ENCODE assay signal across 8 cellular contexts in genomic region chr17:40818343-40818732, GRCh38. TPM values are rescaled to one million over a fixed set of nuclear protein-coding genes. Genes with fewer than 3 reads are reported as not detected.
A peak's percentile ranks its signal among the peaks of the same experiment; 100 is the strongest.
DNase-seq lines count a peak whose midpoint lies in the region; ATAC-seq, FAIRE-seq and TF ChIP-seq lines count a peak whose summit lies in the region.

No MANE protein-coding gene starts in this region.

- H3K27me3 ChIP-seq in PC-9 (ENCODE audit: insufficient read depth, low read depth) (no peaks in the 10 kb centered on the region), pancreas (peaks cover 0 to 2% (median 0%) of the 10 kb centered on the region in 4 donors)

- H3K27ac ChIP-seq in PC-9 (peak overlapping the region; percentile 83), pancreas (peak overlapping the region; percentile 61 to 91 (median 86))

- peak overlapping the region; percentile 59 for H2AFZ ChIP-seq in PC-9

- H3K4me1 ChIP-seq in PC-9 (replicated peaks; ENCODE audit: insufficient read depth): peaks cover 25% of the 10 kb centered on the region
- H3K4me1 ChIP-seq in pancreas: peaks cover 0 to 18% (median 8%) of the 10 kb centered on the region in 3 donors

- peak overlapping the region; percentile 92 for H3K27ac Mint-ChIP-seq in Calu3 (ENCODE audit: unreplicated experiment)

- H3K4me3 ChIP-seq in PC-9 (peak overlapping the region; percentile 83), epithelial cell of esophagus (ENCODE audit: low read length) (peak overlapping the region; percentile 73), pancreas (peak overlapping the region; percentile 47 to 75 (median 72))

- 7 to 8% methylated on average over 7 of the region's 7 CpGs for WGBS in pancreas, 2 donors

- no peak for FAIRE-seq in pancreas (lab: Jason Lieb, UNC)

- DNase-seq in Calu3 (no peak), PC-9 (no peak), epithelial cell of esophagus (ENCODE audit: low read depth) (no peak), pancreas (no peak), HEK293T (ENCODE audit: extremely low spot score) (no peak)

- intact Hi-C loops in Calu3 (cut with micrococcal nuclease; ENCODE audit: unreplicated experiment) (loop anchor here (1.0 to 2.0 kb wide), 3 partner anchors 32 to 926 kb away; no protein-coding TSS in a partner anchor), PC-9 (cut with micrococcal nuclease; ENCODE audit: unreplicated experiment) (loop anchor here (2.0 kb wide), 1 partner anchor 36 kb away; no protein-coding TSS in a partner anchor), pancreas (cut with DNase I) (no loop called here)

- peak overlapping the region; percentile 80 for H3K4me3 Mint-ChIP-seq in Calu3 (ENCODE audit: low read depth, unreplicated experiment)

- POLR2A ChIA-PET in PC-9 (lab: Charles Lee; ENCODE audit: unreplicated experiment): interaction anchor here (0.5 to 1.1 kb wide), 11 partner anchors 33 to 1082 kb away, joined by 3 to 13 read pairs (median 5); partner anchors contain the start of genes EIF1 and FKBP10
- POLR2A ChIA-PET in HEK293T (lab: Yijun Ruan, JAX): interaction anchor here (0.6 to 2.0 kb wide), 22 partner anchors 9 to 871 kb away, joined by 3 to 19 read pairs (median 3); partner anchors contain the start of genes EIF1 and KRT28

- peak overlapping the region; percentile 80 for H3K4me2 ChIP-seq in PC-9

- H3F3A ChIP-seq in PC-9 (ENCODE audit: insufficient read depth, low read depth): peaks cover 59% of the 10 kb centered on the region

- H3K36me3 ChIP-seq in PC-9 (ENCODE audit: low read depth): peaks cover 8% of the 10 kb centered on the region; the same call in 1 of the 2 replicates
- no peaks in the 10 kb centered on the region for H3K36me3 ChIP-seq in pancreas

- H3K27me3 Mint-ChIP-seq in Calu3 (ENCODE audit: unreplicated experiment): no peaks in the 10 kb centered on the region

- no peaks in the 10 kb centered on the region for H3K9me2 ChIP-seq in PC-9 (ENCODE audit: insufficient read depth)

- CTCF ChIA-PET in Calu3 (lab: Charles Lee): interaction anchor here (0.5 to 2.9 kb wide), 47 partner anchors 9 to 1196 kb away, joined by 3 to 31 read pairs (median 4); partner anchors contain the start of genes MIEN1, PSMD3 and TOP2A
- CTCF ChIA-PET in PC-9 (lab: Charles Lee): interaction anchor here (0.5 to 0.7 kb wide), 3 partner anchors 700 to 860 kb away, joined by 3 to 6 read pairs (median 4); partner anchors contain the start of gene KRT15
- CTCF ChIA-PET in HEK293T (lab: Yijun Ruan, JAX): interaction anchor here (0.8 to 1.0 kb wide), 3 partner anchors 11 to 845 kb away, joined by 3 to 5 read pairs (median 5); no protein-coding TSS in a partner anchor

- TSS peak; percentile 98 for BruUV-seq in Calu3 (replicated peaks; lab: Mats Ljungman, UMichigan)
- BruUV-seq in PC-9 (replicated peaks; lab: Mats Ljungman, UMichigan): TSS peak; percentile 77

- no peaks in the 10 kb centered on the region for H4K20me1 ChIP-seq in PC-9 (ENCODE audit: insufficient read depth)

- H3K9me3 Mint-ChIP-seq in Calu3 (ENCODE audit: low read depth, unreplicated experiment): no peaks in the 10 kb centered on the region

- peaks cover 38% of the 10 kb centered on the region for H3K36me3 Mint-ChIP-seq in Calu3 (ENCODE audit: insufficient read depth, unreplicated experiment)

- ATAC-seq in pancreas: no peak
- no peak for ATAC-seq in GM18505 (IDR thresholded peaks at IDR 0.05; ENCODE audit: unreplicated experiment)
- no peak for ATAC-seq in GM21447 (IDR thresholded peaks at IDR 0.05; ENCODE audit: unreplicated experiment)
- no peak for ATAC-seq in GM21515 (IDR thresholded peaks at IDR 0.05; ENCODE audit: unreplicated experiment)

- H3K9me3 ChIP-seq in PC-9 (ENCODE audit: insufficient read depth, low read depth): peaks cover 2% of the 10 kb centered on the region; the same call in 1 of the 2 replicates
- H3K9me3 ChIP-seq in pancreas: no peaks in the 10 kb centered on the region

- TF ChIP-seq POLR2A in GM18505 (IDR thresholded peaks at IDR 0.05; ENCODE audit: borderline replicate concordance, extremely low read depth, insufficient read depth, insufficient read length): no peak

- peaks cover 43% of the 10 kb centered on the region for H3K79me2 ChIP-seq in PC-9 (ENCODE audit: low read depth)

- no peak for TF ChIP-seq CTCF in Calu3 (IDR thresholded peaks at IDR 0.05; ENCODE audit: unreplicated experiment)
- no peak for TF ChIP-seq CTCF in PC-9 (conservative IDR thresholded peaks at IDR 0.05)
- no peak for TF ChIP-seq CTCF in epithelial cell of esophagus (IDR thresholded peaks at IDR 0.05; ENCODE audit: insufficient read depth, low read depth, low read length, missing control alignments)
- TF ChIP-seq CTCF in pancreas (IDR thresholded peaks at IDR 0.05): no peak

- H3K4me1 Mint-ChIP-seq in Calu3 (ENCODE audit: low read depth, unreplicated experiment): peaks cover 31% of the 10 kb centered on the region

TF ChIP-seq in HEK293T, 16 proteins besides CTCF, POLR2A, EP300 and RAD21:
- TF ChIP-seq HDGF (IDR thresholded peaks at IDR 0.05; ENCODE audit: borderline replicate concordance) (no peak), CTBP1 (IDR thresholded peaks at IDR 0.05; ENCODE audit: borderline replicate concordance) (no peak)

RNA-seq across cellular contexts. Expression of gene KRT10, which starts 4.1 kb away (rescaled TPM):
- total RNA-seq in Calu3 (2022): 171 and 188 TPM in 2 replicates
- total RNA-seq in PC-9 (2021): 22.5 and 49.4 TPM in 2 replicates
- 10 to 100 TPM; 13.9 to 25.5 (median 19.6) TPM for total RNA-seq in pancreas
- polyA plus RNA-seq in pancreas: 10 to 100 TPM; 29.2 to 31.0 TPM

RNA-seq across cellular contexts. Expression of gene KRT28, which starts 18.6 kb away (rescaled TPM):
- total RNA-seq in Calu3 (2022): not detected in 2 replicates
- total RNA-seq in PC-9 (2021): not detected in 2 replicates
- total RNA-seq in pancreas: not detected
- polyA plus RNA-seq in pancreas: not detected

RNA-seq across cellular contexts. Expression of gene KRT27, which starts 36.0 kb away (rescaled TPM):
- total RNA-seq in Calu3 (2022) (not detected in 2 replicates), PC-9 (2021) (not detected in 2 replicates), pancreas (not detected)
- polyA plus RNA-seq in pancreas: not detected

RNA-seq across cellular contexts. Expression of gene KRT26, which starts 46.3 kb away (rescaled TPM):
- not detected in 2 replicates for total RNA-seq in Calu3 (2022)
- not detected in 2 replicates for total RNA-seq in PC-9 (2021)
- not detected for total RNA-seq in pancreas
- polyA plus RNA-seq in pancreas: not detected

RNA-seq across cellular contexts. Expression of gene KRT12, which starts 48.7 kb away (rescaled TPM):
- total RNA-seq in Calu3 (2022) (2.4 and 2.7 TPM in 2 replicates), PC-9 (2021) (not detected in 2 replicates), pancreas (not detected)
- polyA plus RNA-seq in pancreas: not detected

Comparison
In these comparisons a context has a peak if more than half of its experiments do, and no peak if none do; other contexts are left out.
1. intact Hi-C loops: an anchor here in Calu3 (1.0 to 2.0 kb wide) and PC-9 (2.0 kb wide); none called in pancreas.